Comparison of ENCODE assay signal across 8 cellular contexts in genomic region chr7:48337012-48337621, GRCh38.
DNase-seq lines count a peak whose midpoint lies in the region; ATAC-seq and TF ChIP-seq lines count a peak whose summit lies in the region.

No MANE protein-coding gene starts in this region.

- ATAC-seq in body of pancreas: no peak
- no peak for ATAC-seq in activated naive CD8-positive, alpha-beta T cell treated with anti-CD3 and anti-CD28 coated beads, Interleukin-2, amount 50 U/mL, for 24 hours
- no peak for ATAC-seq in naive thymus-derived CD8-positive, alpha-beta T cell

- H3K27me3 Mint-ChIP-seq in nephron progenitor cell (ENCODE audit: low read depth, poor library complexity): no peaks in the 10 kb centered on the region
- H3K27me3 Mint-ChIP-seq in activated naive CD8-positive, alpha-beta T cell treated with anti-CD3 and anti-CD28 coated beads, Interleukin-2, amount 50 U/mL, for 24 hours: no peaks in the 10 kb centered on the region
- H3K27me3 Mint-ChIP-seq in naive thymus-derived CD8-positive, alpha-beta T cell: peaks cover 0 to 8% (median 4%) of the 10 kb centered on the region in 5 donors

- no peaks in the 10 kb centered on the region for H3K4me1 Mint-ChIP-seq in nephron progenitor cell
- no peaks in the 10 kb centered on the region for H3K4me1 Mint-ChIP-seq in activated naive CD8-positive, alpha-beta T cell treated with anti-CD3 and anti-CD28 coated beads, Interleukin-2, amount 50 U/mL, for 24 hours
- no peaks in the 10 kb centered on the region for H3K4me1 Mint-ChIP-seq in naive thymus-derived CD8-positive, alpha-beta T cell

- 36 to 40% methylated on average over 5 of the region's 5 CpGs for WGBS in body of pancreas, 2 donors

- peak; percentile 35 for DNase-seq in G401 (ENCODE audit: low spot score)
- DNase-seq in Kasumi-1 (lab: John Stamatoyannopoulos, UW): peak; percentile 60 to 83
- DNase-seq in body of pancreas: peak in 2 of 4 donors; percentile 13 to 18
- peak; percentile 24 for DNase-seq in nephron progenitor cell
- no peak for DNase-seq in activated naive CD8-positive, alpha-beta T cell treated with anti-CD3 and anti-CD28 coated beads, Interleukin-2, amount 50 U/mL, for 24 hours
- DNase-seq in naive thymus-derived CD8-positive, alpha-beta T cell: no peak
- no peak for DNase-seq in dedifferentiated amniotic fluid mesenchymal stem cell (ENCODE audit: extremely low spot score)
- no peak for DNase-seq in T-helper 9 cell

- no peak overlapping the region for H3K27ac ChIP-seq in body of pancreas

- intact Hi-C loops in body of pancreas (cut with DNase I): no loop called here

- H3K27ac Mint-ChIP-seq in nephron progenitor cell: no peak overlapping the region
- H3K27ac Mint-ChIP-seq in activated naive CD8-positive, alpha-beta T cell treated with anti-CD3 and anti-CD28 coated beads, Interleukin-2, amount 50 U/mL, for 24 hours: no peak overlapping the region
- H3K27ac Mint-ChIP-seq in naive thymus-derived CD8-positive, alpha-beta T cell: no peak overlapping the region

- no peaks in the 10 kb centered on the region for H3K36me3 Mint-ChIP-seq in nephron progenitor cell (ENCODE audit: low read depth)
- no peaks in the 10 kb centered on the region for H3K36me3 Mint-ChIP-seq in activated naive CD8-positive, alpha-beta T cell treated with anti-CD3 and anti-CD28 coated beads, Interleukin-2, amount 50 U/mL, for 24 hours (ENCODE audit: low read depth)
- H3K36me3 Mint-ChIP-seq in naive thymus-derived CD8-positive, alpha-beta T cell: no peaks in the 10 kb centered on the region

- no peaks in the 10 kb centered on the region for H3K9me3 Mint-ChIP-seq in nephron progenitor cell
- no peaks in the 10 kb centered on the region for H3K9me3 Mint-ChIP-seq in activated naive CD8-positive, alpha-beta T cell treated with anti-CD3 and anti-CD28 coated beads, Interleukin-2, amount 50 U/mL, for 24 hours
- H3K9me3 Mint-ChIP-seq in naive thymus-derived CD8-positive, alpha-beta T cell: no peaks in the 10 kb centered on the region

- no peaks in the 10 kb centered on the region for H3K36me3 ChIP-seq in body of pancreas (replicated peaks in 1 of 2; ENCODE audit: insufficient read depth in 1 of 2, low read depth in 2 of 2)

- H3K27me3 ChIP-seq in body of pancreas: no peaks in the 10 kb centered on the region

- no peak for TF ChIP-seq POLR2A in body of pancreas (IDR thresholded peaks at IDR 0.05)

- H3K4me3 ChIP-seq in body of pancreas: no peak overlapping the region

- no peaks in the 10 kb centered on the region for H3K4me1 ChIP-seq in body of pancreas

- POLR2A ChIA-PET in naive thymus-derived CD8-positive, alpha-beta T cell (lab: Charles Lee): no interaction called here

- in situ Hi-C loops in G401 (cut with HindIII; ENCODE audit: low sequenced_read_pairs): no loop called here

- H3K9me3 ChIP-seq in body of pancreas: no peaks in the 10 kb centered on the region

- TF ChIP-seq CTCF in body of pancreas (IDR thresholded peaks at IDR 0.05) (peak in 4 of 7 experiments; percentile 19 to 22 (median 22)), nephron progenitor cell (IDR thresholded peaks at IDR 0.05) (peak; percentile 58)

- H3K4me3 Mint-ChIP-seq in nephron progenitor cell: no peak overlapping the region
- H3K4me3 Mint-ChIP-seq in activated naive CD8-positive, alpha-beta T cell treated with anti-CD3 and anti-CD28 coated beads, Interleukin-2, amount 50 U/mL, for 24 hours: no peak overlapping the region
- H3K4me3 Mint-ChIP-seq in naive thymus-derived CD8-positive, alpha-beta T cell: no peak overlapping the region

Comparison
In these comparisons a context has a peak if more than half of its experiments do, and no peak if none do; other contexts are left out.
1. DNase-seq: peak in G401 (single experiment), Kasumi-1 (2 of 2) and nephron progenitor cell (single experiment); none in activated naive CD8-positive, alpha-beta T cell treated with anti-CD3 and anti-CD28 coated beads, Interleukin-2, amount 50 U/mL, for 24 hours (single experiment), naive thymus-derived CD8-positive, alpha-beta T cell (0 of 10), dedifferentiated amniotic fluid mesenchymal stem cell (single experiment) and T-helper 9 cell (single experiment).